28 cellular contexts compared by ENCODE assay signal in genomic region chr11:61552108-61552635, GRCh38. TPM values are rescaled to one million over a fixed set of nuclear protein-coding genes. Genes with fewer than 3 reads are reported as not detected.
DNase-seq lines count a peak whose midpoint lies in the region; ATAC-seq and TF ChIP-seq lines count a peak whose summit lies in the region.
"Had no signal": no experiment of that assay in that cellular context is flagged by ENCODE, and none has a peak within 500 bp of the region (broad histone marks: within the 10 kb centered on the region; RNA-seq: fewer than 3 reads in every experiment).

No MANE protein-coding gene starts in this region.

- H3K36me3 ChIP-seq in thyroid gland, result no peaks in the 10 kb centered on the region
- H3K36me3 ChIP-seq: gastrocnemius medialis had no signal

- peak overlapping the region in 1 of 5 experiments; percentile 2 for H3K4me3 Mint-ChIP-seq in brain
- no peak overlapping the region for H3K4me3 Mint-ChIP-seq in activated CD4-positive, alpha-beta T cell treated with anti-CD3 and anti-CD28 coated beads, Interleukin-2, amount 10 ng/mL, durations not matched to agents 7 days and 5 days
- H3K4me3 Mint-ChIP-seq: activated CD4-positive, alpha-beta T cell treated with anti-CD3 and anti-CD28 coated beads for 36 hours; activated naive CD8-positive, alpha-beta T cell; central memory CD8-positive, alpha-beta T cell; natural killer cell; T-helper 2 cell treated with Interferon-gamma antibody and Interleukin-4, amounts not matched to agents 5 μg/mL and 100 μg/mL, for 36 hours had no signal

- H3K9me3 Mint-ChIP-seq in brain, result no peaks in the 10 kb centered on the region
- no peaks in the 10 kb centered on the region for H3K9me3 Mint-ChIP-seq in activated CD4-positive, alpha-beta T cell treated with anti-CD3 and anti-CD28 coated beads, Interleukin-2, amount 10 ng/mL, durations not matched to agents 7 days and 5 days
- H3K9me3 Mint-ChIP-seq: central memory CD8-positive, alpha-beta T cell; natural killer cell; T-helper 2 cell treated with Interferon-gamma antibody and Interleukin-4, amounts not matched to agents 5 μg/mL and 100 μg/mL, for 36 hours had no signal

- H3K4me1 Mint-ChIP-seq in brain, result peaks cover 59% of the 10 kb centered on the region
- no peaks in the 10 kb centered on the region for H3K4me1 Mint-ChIP-seq in activated CD4-positive, alpha-beta T cell treated with anti-CD3 and anti-CD28 coated beads, Interleukin-2, amount 10 ng/mL, durations not matched to agents 7 days and 5 days
- H3K4me1 Mint-ChIP-seq: central memory CD8-positive, alpha-beta T cell; natural killer cell had no signal

- no peaks in the 10 kb centered on the region for H3K36me3 Mint-ChIP-seq in brain
- no peaks in the 10 kb centered on the region for H3K36me3 Mint-ChIP-seq in activated CD4-positive, alpha-beta T cell treated with anti-CD3 and anti-CD28 coated beads, Interleukin-2, amount 10 ng/mL, durations not matched to agents 7 days and 5 days (ENCODE audit: low read depth)
- H3K36me3 Mint-ChIP-seq: activated naive CD8-positive, alpha-beta T cell; natural killer cell had no signal

- no peaks in the 10 kb centered on the region for H3K27me3 ChIP-seq in right cardiac atrium (ENCODE audit: control insufficient read depth, insufficient read depth)
- H3K27me3 ChIP-seq in thyroid gland, result peaks cover 7% of the 10 kb centered on the region
- H3K27me3 ChIP-seq: testis had no signal

- H3K9me3 ChIP-seq in right cardiac atrium (ENCODE audit: control insufficient read depth, low read length) (no peaks in the 10 kb centered on the region), thyroid gland (no peaks in the 10 kb centered on the region)
- H3K9me3 ChIP-seq: gastrocnemius medialis, testis had no signal

- 54% methylated on average over 13 of the region's 13 CpGs for WGBS in right cardiac atrium
- 44 to 67% methylated on average over 3 to 7 of the region's 13 CpGs for WGBS in thyroid gland, 2 donors

- H3K27me3 Mint-ChIP-seq in brain, result peaks cover 11% of the 10 kb centered on the region
- peaks cover 39% of the 10 kb centered on the region for H3K27me3 Mint-ChIP-seq in activated CD4-positive, alpha-beta T cell treated with anti-CD3 and anti-CD28 coated beads, Interleukin-2, amount 10 ng/mL, durations not matched to agents 7 days and 5 days

- H3K27ac ChIP-seq in right cardiac atrium (ENCODE audit: low read length), result peak overlapping the region; percentile 57
- peak overlapping the region in 2 of 3 donors; percentile 72 to 85 for H3K27ac ChIP-seq in thyroid gland
- H3K27ac ChIP-seq: 22Rv1, gastrocnemius medialis, testis had no signal

- H3K4me1 ChIP-seq in right cardiac atrium (ENCODE audit: control insufficient read depth, insufficient read depth, low read length) (no peaks in the 10 kb centered on the region), thyroid gland (peaks cover 9 to 47% of the 10 kb centered on the region in 2 donors)
- H3K4me1 ChIP-seq: gastrocnemius medialis, testis had no signal

- intact Hi-C loops in right cardiac atrium (cut with DNase I), result no loop called here
- intact Hi-C loops in thyroid gland (cut with DNase I), result no loop called here

- DNase-seq in DMS 273 (lab: John Stamatoyannopoulos, UW; ENCODE audit: unreplicated experiment) (peak; percentile 28), DMS 273 treated with DMSO at 0.1 percent for 48 hours (lab: John Stamatoyannopoulos, UW) (no peak), right cardiac atrium (peak; percentile 39 to 79 (median 72)), thyroid gland (peak; percentile 51 to 52)
- no peak for DNase-seq in activated CD4-positive, alpha-beta T cell treated with anti-CD3 and anti-CD28 coated beads, Interleukin-2, amount 10 ng/mL, durations not matched to agents 7 days and 5 days
- DNase-seq: activated CD4-positive, alpha-beta T cell treated with anti-CD3 and anti-CD28 coated beads for 36 hours; activated effector memory CD4-positive, alpha-beta T cell treated with Interleukin-2 at 50 U/mL for 16 hours; activated T-cell treated with anti-CD3 and anti-CD28 coated beads for 4 hours; gastrocnemius medialis; Kasumi-1; natural killer cell; stimulated activated CD4-positive, alpha-beta T cell treated with anti-CD3 and anti-CD28 coated beads, Interleukin-4, amount 100 ng/mL, for 4 hours; stimulated activated naive CD4-positive, alpha-beta T cell had no signal

- CTCF ChIA-PET in activated CD4-positive, alpha-beta T cell treated with anti-CD3 and anti-CD28 coated beads, Interleukin-2, amount 10 ng/mL, durations not matched to agents 7 days and 5 days (lab: Charles Lee), result no interaction called here

- TF ChIP-seq CTCF in brain (conservative IDR thresholded peaks at IDR 0.05), result no peak
- TF ChIP-seq CTCF in thyroid gland (IDR thresholded peaks at IDR 0.05), result no peak

- no peak overlapping the region for H3K4me3 ChIP-seq in right cardiac atrium (ENCODE audit: low read length)
- no peak overlapping the region for H3K4me3 ChIP-seq in thyroid gland (replicated peaks in 1 of 3)
- H3K4me3 ChIP-seq: gastrocnemius medialis, testis had no signal

- H3K27ac Mint-ChIP-seq in brain, result peak overlapping the region; percentile 30 to 97 (median 65)
- no peak overlapping the region for H3K27ac Mint-ChIP-seq in activated CD4-positive, alpha-beta T cell treated with anti-CD3 and anti-CD28 coated beads, Interleukin-2, amount 10 ng/mL, durations not matched to agents 7 days and 5 days
- H3K27ac Mint-ChIP-seq: activated CD4-positive, alpha-beta T cell treated with anti-CD3 and anti-CD28 coated beads for 36 hours; activated naive CD8-positive, alpha-beta T cell; natural killer cell; T-helper 2 cell treated with Interferon-gamma antibody and Interleukin-4, amounts not matched to agents 5 μg/mL and 100 μg/mL, for 36 hours had no signal

- POLR2A ChIA-PET in activated CD4-positive, alpha-beta T cell treated with anti-CD3 and anti-CD28 coated beads, Interleukin-2, amount 10 ng/mL, durations not matched to agents 7 days and 5 days (lab: Charles Lee), result no interaction called here

- no peak for TF ChIP-seq POLR2A in thyroid gland (IDR thresholded peaks at IDR 0.05)

- ATAC-seq in right cardiac atrium (peak; percentile 62 to 66), HG02642 (IDR thresholded peaks at IDR 0.05; ENCODE audit: poor library complexity, unreplicated experiment) (no peak), HG03469 (IDR thresholded peaks at IDR 0.05; ENCODE audit: unreplicated experiment) (no peak)
- ATAC-seq: activated CD4-positive, alpha-beta T cell treated with anti-CD3 and anti-CD28 coated beads for 36 hours; gastrocnemius medialis; natural killer cell; sciatic nerve; SK-N-SH treated with all-trans-retinoic acid at 6 μM for 48 hours had no signal

RNA-seq across cellular contexts. Expression of gene SYT7, which starts 28.7 kb away (rescaled TPM):
- polyA plus RNA-seq in brain (ENCODE audit: insufficient read depth, low read depth, low replicate concordance) (24.6 TPM), right cardiac atrium (36.2 TPM)
- total RNA-seq in right cardiac atrium (10 to 100 TPM; 17.4 to 48.3 (median 43.5) TPM), thyroid gland (10 to 100 TPM in 2 of 4 donors, 1 to 10 TPM in 2; 5.2 to 12.6 (median 8.8) TPM)
- not detected for total RNA-seq in activated CD4-positive, alpha-beta T cell treated with anti-CD3 and anti-CD28 coated beads, Interleukin-2, amount 10 ng/mL, durations not matched to agents 7 days and 5 days
- total RNA-seq: OCI-LY7 had no signal

RNA-seq across cellular contexts. Expression of gene LRRC10B, which starts 43.6 kb away (rescaled TPM):
- polyA plus RNA-seq in brain (ENCODE audit: insufficient read depth, low read depth, low replicate concordance) (5.1 TPM), right cardiac atrium (0.57 TPM)
- total RNA-seq in right cardiac atrium (under 1 TPM; 0.09 to 0.86 (median 0.68) TPM), thyroid gland (1 to 10 TPM in 1 of 4 donors, under 1 TPM in 3; 0.22 to 3.0 (median 0.66) TPM)
- total RNA-seq in activated CD4-positive, alpha-beta T cell treated with anti-CD3 and anti-CD28 coated beads, Interleukin-2, amount 10 ng/mL, durations not matched to agents 7 days and 5 days, result not detected
- total RNA-seq: activated CD4-positive, alpha-beta T cell treated with anti-CD3 and anti-CD28 coated beads for 36 hours; Calu3; dermis blood vessel endothelial cell; mononuclear cell; natural killer cell; NCI-H460; OCI-LY7 had no signal

Comparison
In these comparisons a context has a peak if more than half of its experiments do, and no peak if none do; other contexts are left out.
1. DNase-seq: peak in DMS 273 (single experiment), right cardiac atrium (3 of 3) and thyroid gland (2 of 2); none in DMS 273 treated with DMSO at 0.1 percent for 48 hours (single experiment) and activated CD4-positive, alpha-beta T cell treated with anti-CD3 and anti-CD28 coated beads, Interleukin-2, amount 10 ng/mL, durations not matched to agents 7 days and 5 days (single experiment).
2. ATAC-seq: peak in right cardiac atrium (2 of 2); none in HG02642 (single experiment) and HG03469 (single experiment).
3. RNA of gene SYT7, which starts 28.7 kb away (total RNA-seq): 17.4 to 48.3 TPM in right cardiac atrium and 5.2 to 12.6 TPM in thyroid gland; not detected in activated CD4-positive, alpha-beta T cell treated with anti-CD3 and anti-CD28 coated beads, Interleukin-2, amount 10 ng/mL, durations not matched to agents 7 days and 5 days; every median in the first group is over 4 times any median in the second.